ENCODE assay signal across 21 cellular contexts in the genomic region with DNA sequence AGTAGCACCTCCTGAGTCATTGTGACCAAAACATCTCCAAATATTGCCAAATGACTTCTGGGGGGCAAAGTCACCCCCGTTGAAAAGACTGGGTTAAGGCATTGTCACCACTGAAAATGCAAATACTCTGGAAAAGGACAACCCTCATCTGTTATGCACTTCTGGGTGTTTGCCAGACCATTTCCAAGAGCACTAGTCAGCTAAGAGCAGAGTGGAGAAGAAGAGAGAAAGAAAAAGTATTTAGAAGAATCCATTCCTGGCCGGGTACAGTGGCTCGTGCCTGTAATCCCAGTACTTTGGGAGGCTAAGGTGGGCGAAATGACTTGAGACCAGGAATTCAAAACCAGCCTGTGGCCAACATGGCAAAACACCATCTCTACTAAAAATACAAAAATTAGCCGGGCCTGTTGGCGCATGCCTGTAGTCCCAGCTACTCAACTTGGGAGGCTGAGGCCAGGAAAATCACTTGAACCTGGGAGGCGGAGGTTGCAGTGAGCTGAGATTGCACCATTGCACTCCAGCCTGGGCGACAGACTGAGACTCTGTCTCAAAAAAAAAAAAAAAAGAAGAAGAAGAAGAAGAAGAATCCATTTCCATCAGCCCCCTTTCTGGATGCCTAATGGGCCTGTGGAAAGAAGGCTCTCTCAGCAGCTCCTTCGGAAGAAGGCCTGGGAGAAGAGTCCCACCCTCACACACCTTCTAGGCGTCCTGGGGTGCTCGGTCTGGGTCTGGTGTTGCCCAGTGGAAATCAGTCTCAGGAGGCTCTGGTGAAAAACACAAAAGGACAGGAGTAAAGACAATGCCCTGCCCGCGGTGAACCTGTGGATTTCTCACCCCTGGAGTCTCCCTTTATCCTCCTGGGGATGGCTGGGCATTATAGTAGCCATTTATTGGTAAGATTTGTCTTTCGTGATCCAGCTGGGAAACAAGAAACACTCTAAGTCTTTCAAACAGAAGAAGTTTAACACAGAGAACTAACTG. TPM values are rescaled to one million over a fixed set of nuclear protein-coding genes. Genes with fewer than 3 reads are reported as not detected.
DNase-seq lines count a peak whose midpoint lies in the region; FAIRE-seq and TF ChIP-seq lines count a peak whose summit lies in the region.
"Had no signal": no experiment of that assay in that cellular context is flagged by ENCODE, and none has a peak within 500 bp of the region (broad histone marks: within the 10 kb centered on the region; RNA-seq: fewer than 3 reads in every experiment).

No MANE protein-coding gene starts in this region.

- H3K4me3 ChIP-seq in bronchial epithelial cell (ENCODE audit: low read depth, low read length) (no peak overlapping the region), keratinocyte (ENCODE audit: control insufficient read depth in 2 of 3, extremely low read depth in 1 of 3, insufficient read depth in 2 of 3, low read depth in 1 of 3, low read length in 3 of 3) (no peak overlapping the region)
- H3K4me3 ChIP-seq: adrenal gland, MG63 had no signal

- intact Hi-C loops in activated T-helper 2 cell treated with anti-CD3 and anti-CD28 coated beads, Interferon-gamma antibody, Interleukin-2, Interleukin-4, amounts not matched to agents 10 μg/mL and 5 μg/mL and 100 μg/mL, durations not matched to agents 14 hours and 24 hours and 36 hours (cut with micrococcal nuclease): no loop called here

- H3K27ac Mint-ChIP-seq in activated T-cell treated with anti-CD3 and anti-CD28 coated beads, Interleukin-2, amount 50 U/mL, for 24 hours: no peak overlapping the region
- peak overlapping the region; percentile 79 for H3K27ac Mint-ChIP-seq in type B pancreatic cell
- H3K27ac Mint-ChIP-seq in activated T-helper 2 cell treated with anti-CD3 and anti-CD28 coated beads, Interferon-gamma antibody, Interleukin-2, Interleukin-4, amounts not matched to agents 10 μg/mL and 5 μg/mL and 100 μg/mL, durations not matched to agents 14 hours and 24 hours and 36 hours: no peak overlapping the region
- H3K27ac Mint-ChIP-seq: activated CD8-positive, alpha-beta T cell treated with anti-CD3 and anti-CD28 coated beads, Interleukin-2, amount 10 ng/mL, durations not matched to agents 7 days and 5 days; memory B cell; stimulated activated memory B cell treated with anti-CD40 and anti-IgM and Interleukin-4, amounts not matched to agents 10 μg/mL and 1 μg/mL and 100 μg/mL, for 72 hours had no signal

- peak; percentile 9 for DNase-seq in activated T-cell treated with anti-CD3 and anti-CD28 coated beads, Interleukin-2, amount 50 U/mL, for 24 hours
- DNase-seq in activated T-cell treated with anti-CD3 and anti-CD28 coated beads for 4 hours (no peak), bronchial epithelial cell (ENCODE audit: low read depth) (peak; percentile 55), keratinocyte (ENCODE audit: low read depth, low spot score) (no peak), type B pancreatic cell (ENCODE audit: extremely low spot score, unreplicated experiment) (no peak), NCI-H748 treated with DMSO at 0.1 percent for 48 hours (lab: John Stamatoyannopoulos, UW) (no peak), NCI-H226 (no peak)
- no peak for DNase-seq in activated T-helper 2 cell treated with anti-CD3 and anti-CD28 coated beads, Interferon-gamma antibody, Interleukin-2, Interleukin-4, amounts not matched to agents 10 μg/mL and 5 μg/mL and 100 μg/mL, durations not matched to agents 14 hours and 24 hours and 36 hours (ENCODE audit: low spot score)
- DNase-seq: activated CD4-positive, CD25-positive, alpha-beta regulatory T cell; activated CD8-positive, alpha-beta T cell treated with anti-CD3 and anti-CD28 coated beads, Interleukin-2, amount 10 ng/mL, durations not matched to agents 7 days and 5 days; CD4-positive, CD25-positive, alpha-beta regulatory T cell; glutamatergic neuron; immature natural killer cell; MG63; retina had no signal

- H3K27me3 Mint-ChIP-seq in activated T-cell treated with anti-CD3 and anti-CD28 coated beads, Interleukin-2, amount 50 U/mL, for 24 hours: peaks cover 26% of the 10 kb centered on the region
- H3K27me3 Mint-ChIP-seq in type B pancreatic cell: no peaks in the 10 kb centered on the region
- peaks cover 33% of the 10 kb centered on the region for H3K27me3 Mint-ChIP-seq in activated T-helper 2 cell treated with anti-CD3 and anti-CD28 coated beads, Interferon-gamma antibody, Interleukin-2, Interleukin-4, amounts not matched to agents 10 μg/mL and 5 μg/mL and 100 μg/mL, durations not matched to agents 14 hours and 24 hours and 36 hours (ENCODE audit: low read depth)

- H3K27me3 ChIP-seq in bronchial epithelial cell (ENCODE audit: control insufficient read depth, insufficient read depth, low read length) (no peaks in the 10 kb centered on the region), keratinocyte (ENCODE audit: control insufficient read depth, extremely low read depth, insufficient read depth, low read length) (no peaks in the 10 kb centered on the region)
- H3K27me3 ChIP-seq: adrenal gland, MG63 had no signal

- H3K9me3 Mint-ChIP-seq in activated T-cell treated with anti-CD3 and anti-CD28 coated beads, Interleukin-2, amount 50 U/mL, for 24 hours: no peaks in the 10 kb centered on the region
- no peaks in the 10 kb centered on the region for H3K9me3 Mint-ChIP-seq in type B pancreatic cell
- no peaks in the 10 kb centered on the region for H3K9me3 Mint-ChIP-seq in activated T-helper 2 cell treated with anti-CD3 and anti-CD28 coated beads, Interferon-gamma antibody, Interleukin-2, Interleukin-4, amounts not matched to agents 10 μg/mL and 5 μg/mL and 100 μg/mL, durations not matched to agents 14 hours and 24 hours and 36 hours
- H3K9me3 Mint-ChIP-seq: immature natural killer cell; memory B cell; stimulated activated memory B cell treated with anti-CD40 and anti-IgM and Interleukin-4, amounts not matched to agents 10 μg/mL and 1 μg/mL and 100 μg/mL, for 72 hours had no signal

- H3K4me3 Mint-ChIP-seq in activated T-cell treated with anti-CD3 and anti-CD28 coated beads, Interleukin-2, amount 50 U/mL, for 24 hours: no peak overlapping the region
- no peak overlapping the region for H3K4me3 Mint-ChIP-seq in type B pancreatic cell
- no peak overlapping the region for H3K4me3 Mint-ChIP-seq in activated T-helper 2 cell treated with anti-CD3 and anti-CD28 coated beads, Interferon-gamma antibody, Interleukin-2, Interleukin-4, amounts not matched to agents 10 μg/mL and 5 μg/mL and 100 μg/mL, durations not matched to agents 14 hours and 24 hours and 36 hours (ENCODE audit: low read depth)
- H3K4me3 Mint-ChIP-seq: activated CD8-positive, alpha-beta T cell treated with anti-CD3 and anti-CD28 coated beads, Interleukin-2, amount 10 ng/mL, durations not matched to agents 7 days and 5 days; CD4-positive, CD25-positive, alpha-beta regulatory T cell; immature natural killer cell; memory B cell; stimulated activated memory B cell treated with anti-CD40 and anti-IgM and Interleukin-4, amounts not matched to agents 10 μg/mL and 1 μg/mL and 100 μg/mL, for 72 hours had no signal

- no peaks in the 10 kb centered on the region for H3K9me1 ChIP-seq in keratinocyte (ENCODE audit: control insufficient read depth, extremely low read depth, insufficient read depth, low read length)

- no peak overlapping the region for H3K27ac ChIP-seq in keratinocyte (ENCODE audit: control insufficient read depth, insufficient read depth, low read length)

- dilution Hi-C loops in keratinocyte (cut with MboI; ENCODE audit: extremely low pct_ligation_motif_present, low sequenced_read_pairs): no loop called here

- H4K20me1 ChIP-seq in keratinocyte (ENCODE audit: control insufficient read depth, extremely low read depth, insufficient read depth, low read length): no peaks in the 10 kb centered on the region

- TF ChIP-seq CTCF in bronchial epithelial cell (IDR thresholded peaks at IDR 0.05; ENCODE audit: insufficient read depth, low read length, severe bottlenecking) (no peak), keratinocyte (optimal IDR thresholded peaks at IDR 0.05 in 1 of 3, IDR thresholded peaks at IDR 0.05 in 1 of 3, conservative IDR thresholded peaks at IDR 0.05 in 1 of 3; ENCODE audit: extremely low read depth in 1 of 3, insufficient read depth in 2 of 3, low read length in 3 of 3) (no peak), type B pancreatic cell (conservative IDR thresholded peaks at IDR 0.05) (no peak)

- no peaks in the 10 kb centered on the region for H3K36me3 Mint-ChIP-seq in activated T-cell treated with anti-CD3 and anti-CD28 coated beads, Interleukin-2, amount 50 U/mL, for 24 hours (ENCODE audit: low read depth)
- no peaks in the 10 kb centered on the region for H3K36me3 Mint-ChIP-seq in type B pancreatic cell
- H3K36me3 Mint-ChIP-seq in activated T-helper 2 cell treated with anti-CD3 and anti-CD28 coated beads, Interferon-gamma antibody, Interleukin-2, Interleukin-4, amounts not matched to agents 10 μg/mL and 5 μg/mL and 100 μg/mL, durations not matched to agents 14 hours and 24 hours and 36 hours (ENCODE audit: low read depth): no peaks in the 10 kb centered on the region
- H3K36me3 Mint-ChIP-seq: CD4-positive, CD25-positive, alpha-beta regulatory T cell; immature natural killer cell; memory B cell; stimulated activated memory B cell treated with anti-CD40 and anti-IgM and Interleukin-4, amounts not matched to agents 10 μg/mL and 1 μg/mL and 100 μg/mL, for 72 hours had no signal

- no peak overlapping the region for H3K4me2 ChIP-seq in keratinocyte (ENCODE audit: control insufficient read depth, extremely low read depth, insufficient read depth, low read depth, low read length)

- H3K9ac ChIP-seq in keratinocyte (ENCODE audit: control insufficient read depth, extremely low read depth, insufficient read depth, low read length): no peak overlapping the region

- H3K79me2 ChIP-seq in keratinocyte (ENCODE audit: control insufficient read depth, insufficient read depth, low read length): peaks cover 19% of the 10 kb centered on the region

- peaks cover 23% of the 10 kb centered on the region for H3K4me1 Mint-ChIP-seq in activated T-cell treated with anti-CD3 and anti-CD28 coated beads, Interleukin-2, amount 50 U/mL, for 24 hours (ENCODE audit: low read depth)
- peaks cover 7% of the 10 kb centered on the region for H3K4me1 Mint-ChIP-seq in type B pancreatic cell (ENCODE audit: unreplicated experiment)
- H3K4me1 Mint-ChIP-seq in activated T-helper 2 cell treated with anti-CD3 and anti-CD28 coated beads, Interferon-gamma antibody, Interleukin-2, Interleukin-4, amounts not matched to agents 10 μg/mL and 5 μg/mL and 100 μg/mL, durations not matched to agents 14 hours and 24 hours and 36 hours (ENCODE audit: low read depth): peaks cover 9% of the 10 kb centered on the region

- FAIRE-seq in bronchial epithelial cell (lab: Jason Lieb, UNC) (no peak), keratinocyte (lab: Jason Lieb, UNC) (peak; percentile 73)
- FAIRE-seq: A204.1, colon had no signal

- H3K4me1 ChIP-seq in keratinocyte (ENCODE audit: control insufficient read depth, extremely low read depth, insufficient read depth, low read length): peaks cover 52% of the 10 kb centered on the region

- H3K36me3 ChIP-seq in bronchial epithelial cell (ENCODE audit: control insufficient read depth, insufficient read depth, low read length) (peaks cover 4% of the 10 kb centered on the region), keratinocyte (ENCODE audit: control insufficient read depth in 2 of 2, extremely low read depth in 1 of 2, insufficient read depth in 2 of 2, low read length in 2 of 2) (peaks cover 0 to 4% of the 10 kb centered on the region in 2 experiments)
- H3K36me3 ChIP-seq: adrenal gland had no signal

- no peak overlapping the region for H2AFZ ChIP-seq in keratinocyte (ENCODE audit: control insufficient read depth, low read length)

- no peaks in the 10 kb centered on the region for H3K9me3 ChIP-seq in keratinocyte (ENCODE audit: control insufficient read depth, low read depth, low read length)
- H3K9me3 ChIP-seq: adrenal gland, MG63 had no signal

RNA-seq across cellular contexts. Expression of a gene that starts 3.5 kb away (rescaled TPM):
- total RNA-seq in bronchial epithelial cell (55.8 and 60.6 TPM in 2 replicates), type B pancreatic cell (ENCODE audit: low replicate concordance) (18.5 and 98.5 TPM in 2 replicates)
- polyA plus RNA-seq in keratinocyte: 39.5 to 101 TPM (median 42.7 TPM) in 3 replicates
- 71.5 TPM for polyA plus RNA-seq in keratinocyte (2011; ENCODE audit: low read depth)
- polyA plus RNA-seq in keratinocyte (2011; cell fraction: cytosol; rRNA removed): 39.8 and 91.6 TPM in 2 replicates
- polyA plus RNA-seq in keratinocyte (2011; cell fraction: nucleus; rRNA removed): 116 and 157 TPM in 2 replicates
- polyA plus RNA-seq in keratinocyte (2012; ENCODE audit: low replicate concordance): 81.1 and 123 TPM in 2 replicates
- 25.5 to 123 TPM (median 30.4 TPM) in 3 replicates for polyA minus RNA-seq in keratinocyte
- 90.2 TPM for polyA minus RNA-seq in keratinocyte (2011; cell fraction: cytosol; rRNA and poly(A)+ RNA removed)
- polyA minus RNA-seq in keratinocyte (2011; cell fraction: nucleus; rRNA and poly(A)+ RNA removed): 52.7 and 58.7 TPM in 2 replicates
- total RNA-seq in activated T-helper 2 cell treated with anti-CD3 and anti-CD28 coated beads, Interferon-gamma antibody, Interleukin-2, Interleukin-4, amounts not matched to agents 10 μg/mL and 5 μg/mL and 100 μg/mL, durations not matched to agents 14 hours and 24 hours and 36 hours: 0.32 and 0.50 TPM in 2 replicates
- total RNA-seq: CD4-positive, CD25-positive, alpha-beta regulatory T cell had no signal

RNA-seq across cellular contexts. Expression of a gene that starts 5.1 kb away (rescaled TPM):
- total RNA-seq in bronchial epithelial cell: 54.5 and 57.7 TPM in 2 replicates
- polyA plus RNA-seq in keratinocyte: 3.8 to 13.2 TPM (median 11.1 TPM) in 3 replicates
- polyA plus RNA-seq in keratinocyte (2011; ENCODE audit: low read depth): 21.9 TPM
- polyA plus RNA-seq in keratinocyte (2011; cell fraction: cytosol; rRNA removed): 4.1 and 4.5 TPM in 2 replicates
- 20.5 and 22.3 TPM in 2 replicates for polyA plus RNA-seq in keratinocyte (2011; cell fraction: nucleus; rRNA removed)
- polyA plus RNA-seq in keratinocyte (2012; ENCODE audit: low replicate concordance): 12.9 and 30.9 TPM in 2 replicates
- polyA minus RNA-seq in keratinocyte: 9.3 to 37.2 TPM (median 15.6 TPM) in 3 replicates
- 5.0 TPM for polyA minus RNA-seq in keratinocyte (2011; cell fraction: cytosol; rRNA and poly(A)+ RNA removed)
- 7.4 and 9.9 TPM in 2 replicates for polyA minus RNA-seq in keratinocyte (2011; cell fraction: nucleus; rRNA and poly(A)+ RNA removed)
- total RNA-seq in type B pancreatic cell (ENCODE audit: low replicate concordance): 29.2 and 72.7 TPM in 2 replicates
- total RNA-seq in activated T-helper 2 cell treated with anti-CD3 and anti-CD28 coated beads, Interferon-gamma antibody, Interleukin-2, Interleukin-4, amounts not matched to agents 10 μg/mL and 5 μg/mL and 100 μg/mL, durations not matched to agents 14 hours and 24 hours and 36 hours: not detected in 2 replicates
- total RNA-seq: T-helper 1 cell treated with Interleukin-12 subunit alpha and Interleukin-12 subunit beta and Interleukin-4 antibody, amounts not matched to agents 30 ng/mL and 1 ng/mL, for 36 hours had no signal

RNA-seq across cellular contexts. Expression of a gene that starts 38.6 kb away (rescaled TPM):
- 26.9 and 47.0 TPM in 2 replicates for total RNA-seq in bronchial epithelial cell
- polyA plus RNA-seq in keratinocyte: 54.0 to 157 TPM (median 101 TPM) in 3 replicates
- polyA plus RNA-seq in keratinocyte (2011; ENCODE audit: low read depth): 24.9 TPM
- 87.5 and 120 TPM in 2 replicates for polyA plus RNA-seq in keratinocyte (2011; cell fraction: cytosol; rRNA removed)
- 212 and 216 TPM in 2 replicates for polyA plus RNA-seq in keratinocyte (2011; cell fraction: nucleus; rRNA removed)
- 88.6 and 105 TPM in 2 replicates for polyA plus RNA-seq in keratinocyte (2012; ENCODE audit: low replicate concordance)
- 62.7 to 254 TPM (median 79.8 TPM) in 3 replicates for polyA minus RNA-seq in keratinocyte
- polyA minus RNA-seq in keratinocyte (2011; cell fraction: cytosol; rRNA and poly(A)+ RNA removed): 106 TPM
- polyA minus RNA-seq in keratinocyte (2011; cell fraction: nucleus; rRNA and poly(A)+ RNA removed): 109 and 203 TPM in 2 replicates
- 79.1 and 222 TPM in 2 replicates for total RNA-seq in type B pancreatic cell (ENCODE audit: low replicate concordance)
- 37.6 TPM in 2 replicates for total RNA-seq in activated T-helper 2 cell treated with anti-CD3 and anti-CD28 coated beads, Interferon-gamma antibody, Interleukin-2, Interleukin-4, amounts not matched to agents 10 μg/mL and 5 μg/mL and 100 μg/mL, durations not matched to agents 14 hours and 24 hours and 36 hours

Comparison
In these comparisons a context has a peak if more than half of its experiments do, and no peak if none do; other contexts are left out.
1. DNase-seq: peak in activated T-cell treated with anti-CD3 and anti-CD28 coated beads, Interleukin-2, amount 50 U/mL, for 24 hours (single experiment) and bronchial epithelial cell (single experiment); none in activated T-cell treated with anti-CD3 and anti-CD28 coated beads for 4 hours (single experiment), keratinocyte (single experiment), type B pancreatic cell (single experiment), activated T-helper 2 cell treated with anti-CD3 and anti-CD28 coated beads, Interferon-gamma antibody, Interleukin-2, Interleukin-4, amounts not matched to agents 10 μg/mL and 5 μg/mL and 100 μg/mL, durations not matched to agents 14 hours and 24 hours and 36 hours (single experiment), NCI-H748 treated with DMSO at 0.1 percent for 48 hours (single experiment) and NCI-H226 (single experiment).
2. RNA of a gene that starts 3.5 kb away (total RNA-seq): 55.8 to 60.6 TPM in bronchial epithelial cell and 18.5 to 98.5 TPM in type B pancreatic cell; 0.32 to 0.50 TPM in activated T-helper 2 cell treated with anti-CD3 and anti-CD28 coated beads, Interferon-gamma antibody, Interleukin-2, Interleukin-4, amounts not matched to agents 10 μg/mL and 5 μg/mL and 100 μg/mL, durations not matched to agents 14 hours and 24 hours and 36 hours; every median in the first group is over 10 times any median in the second.
3. RNA of a gene that starts 5.1 kb away (total RNA-seq): 54.5 to 57.7 TPM in bronchial epithelial cell and 29.2 to 72.7 TPM in type B pancreatic cell; not detected in activated T-helper 2 cell treated with anti-CD3 and anti-CD28 coated beads, Interferon-gamma antibody, Interleukin-2, Interleukin-4, amounts not matched to agents 10 μg/mL and 5 μg/mL and 100 μg/mL, durations not matched to agents 14 hours and 24 hours and 36 hours; every median in the first group is over 10 times any median in the second.